ENCODE assay signal across 17 cellular contexts in genomic region chr12:114400925-114401324, GRCh38. TPM values are rescaled to one million over a fixed set of nuclear protein-coding genes. Genes with fewer than 3 reads are reported as not detected.
A peak's percentile ranks its signal among the peaks of the same experiment; 100 is the strongest.
DNase-seq lines count a peak whose midpoint lies in the region; ATAC-seq and TF ChIP-seq lines count a peak whose summit lies in the region.
"Had no signal": no experiment of that assay in that cellular context is flagged by ENCODE, and none has a peak within 500 bp of the region (broad histone marks: within the 10 kb centered on the region; RNA-seq: fewer than 3 reads in every experiment).

No MANE protein-coding gene starts in this region.

- H3K9me3 ChIP-seq in adipocyte (ENCODE audit: control insufficient read depth, low read length) (no peaks in the 10 kb centered on the region), prostate gland (no peaks in the 10 kb centered on the region)
- H3K9me3 ChIP-seq: pancreas had no signal

- WGBS in prostate gland, result 6% methylated on average over 25 of the region's 25 CpGs

- peaks cover 95% of the 10 kb centered on the region for H3K27me3 Mint-ChIP-seq in T-helper 2 cell treated with Interferon-gamma antibody and Interleukin-4, amounts not matched to agents 5 μg/mL and 100 μg/mL, for 36 hours (ENCODE audit: low read depth)

- H3K27me3 ChIP-seq in adipocyte (replicated peaks; ENCODE audit: control insufficient read depth, insufficient read depth, low read length), result no peaks in the 10 kb centered on the region
- peaks cover 53% of the 10 kb centered on the region for H3K27me3 ChIP-seq in prostate gland (replicated peaks; ENCODE audit: insufficient read depth)

- DNase-seq in ELF-1 (ENCODE audit: low read depth, low spot score) (peak; percentile 49), adipocyte (ENCODE audit: low read depth) (no peak), left ventricle myocardium superior (peak; percentile 66), prostate gland (ENCODE audit: low spot score) (no peak), globus pallidus (ENCODE audit: low spot score) (no peak), SW 1271 (lab: John Stamatoyannopoulos, UW) (no peak)
- no peak for DNase-seq in T-helper 2 cell treated with Interferon-gamma antibody and Interleukin-4, amounts not matched to agents 5 μg/mL and 100 μg/mL, for 36 hours (ENCODE audit: low spot score)
- DNase-seq: activated CD8-positive, alpha-beta memory T cell treated with anti-CD3 and anti-CD28 coated beads, Interleukin-2, amount 50 U/mL, for 48 hours; DMS53; NCI-H1092 treated with DMSO at 0.1 percent for 48 hours; pancreas had no signal

- H3K36me3 Mint-ChIP-seq in T-helper 2 cell treated with Interferon-gamma antibody and Interleukin-4, amounts not matched to agents 5 μg/mL and 100 μg/mL, for 36 hours (ENCODE audit: low read depth), result no peaks in the 10 kb centered on the region

- H3K4me3 ChIP-seq in adipocyte (ENCODE audit: low read length), result peak overlapping the region; percentile 67
- no peak overlapping the region for H3K4me3 ChIP-seq in prostate gland
- H3K4me3 ChIP-seq: BLaER1, GM12878, pancreas had no signal

- no peak for TF ChIP-seq POLR2A in prostate gland (IDR thresholded peaks at IDR 0.05)

- peak; percentile 39 for ATAC-seq in left ventricle myocardium superior
- ATAC-seq in HG03378 (IDR thresholded peaks at IDR 0.05; ENCODE audit: unreplicated experiment), result no peak
- ATAC-seq: activated naive CD4-positive, alpha-beta T cell treated with anti-CD3 and anti-CD28 coated beads, Interleukin-2, amount 50 U/mL, for 72 hours; GM12878; pancreas had no signal

- H3K36me3 ChIP-seq in adipocyte (ENCODE audit: control insufficient read depth, insufficient read depth, low read length, severe bottlenecking) (no peaks in the 10 kb centered on the region), prostate gland (no peaks in the 10 kb centered on the region)
- H3K36me3 ChIP-seq: BLaER1, pancreas had no signal

- peak overlapping the region; percentile 26 to 70 for H3K27ac ChIP-seq in prostate gland
- H3K27ac ChIP-seq: BLaER1, pancreas had no signal

- H3K4me1 ChIP-seq in adipocyte (ENCODE audit: control insufficient read depth, insufficient read depth, low read length) (peaks cover 13% of the 10 kb centered on the region), prostate gland (replicated peaks) (no peaks in the 10 kb centered on the region)
- H3K4me1 ChIP-seq: BLaER1, pancreas had no signal

- H3K4me3 Mint-ChIP-seq in T-helper 2 cell treated with Interferon-gamma antibody and Interleukin-4, amounts not matched to agents 5 μg/mL and 100 μg/mL, for 36 hours, result no peak overlapping the region
- H3K4me3 Mint-ChIP-seq: central memory CD8-positive, alpha-beta T cell had no signal

- H3K9ac ChIP-seq in adipocyte (ENCODE audit: low read length), result peak overlapping the region; percentile 65
- H3K9ac ChIP-seq: BLaER1 had no signal

- intact Hi-C loops in left ventricle myocardium superior (cut with micrococcal nuclease), result no loop called here
- intact Hi-C loops in prostate gland (cut with DNase I), result loop anchor here (5.0 kb wide), 1 partner anchor 1356 kb away; no protein-coding TSS in a partner anchor

- H3K4me1 Mint-ChIP-seq in T-helper 2 cell treated with Interferon-gamma antibody and Interleukin-4, amounts not matched to agents 5 μg/mL and 100 μg/mL, for 36 hours (ENCODE audit: low read depth), result no peaks in the 10 kb centered on the region
- H3K4me1 Mint-ChIP-seq: central memory CD8-positive, alpha-beta T cell had no signal

- no peak for TF ChIP-seq CTCF in prostate gland (IDR thresholded peaks at IDR 0.05)

- no peak overlapping the region for H3K27ac Mint-ChIP-seq in T-helper 2 cell treated with Interferon-gamma antibody and Interleukin-4, amounts not matched to agents 5 μg/mL and 100 μg/mL, for 36 hours
- H3K27ac Mint-ChIP-seq: activated naive CD4-positive, alpha-beta T cell treated with anti-CD3 and anti-CD28 coated beads, Interleukin-2, amount 50 U/mL, for 72 hours had no signal

- H3K9me3 Mint-ChIP-seq in T-helper 2 cell treated with Interferon-gamma antibody and Interleukin-4, amounts not matched to agents 5 μg/mL and 100 μg/mL, for 36 hours, result no peaks in the 10 kb centered on the region
- H3K9me3 Mint-ChIP-seq: activated naive CD4-positive, alpha-beta T cell treated with anti-CD3 and anti-CD28 coated beads, Interleukin-2, amount 50 U/mL, for 72 hours; central memory CD8-positive, alpha-beta T cell had no signal

RNA-seq across cellular contexts. Expression of gene TBX5, which starts 5.0 kb away (rescaled TPM):
- 73.5 TPM for total RNA-seq in left ventricle myocardium superior
- 1 to 10 TPM in 1 of 2 donors, under 1 TPM in 1; 0.34 to 4.9 TPM for total RNA-seq in prostate gland
- total RNA-seq: activated naive CD4-positive, alpha-beta T cell treated with anti-CD3 and anti-CD28 coated beads, Interleukin-2, amount 50 U/mL, for 72 hours; endothelial cell of umbilical vein; GM12878; pancreas had no signal

Comparison
In these comparisons a context has a peak if more than half of its experiments do, and no peak if none do; other contexts are left out.
1. DNase-seq: peak in ELF-1 (single experiment) and left ventricle myocardium superior (single experiment); none in adipocyte (single experiment), prostate gland (single experiment), globus pallidus (single experiment), SW 1271 (0 of 2) and T-helper 2 cell treated with Interferon-gamma antibody and Interleukin-4, amounts not matched to agents 5 μg/mL and 100 μg/mL, for 36 hours (single experiment).
2. RNA of gene TBX5, which starts 5.0 kb away (total RNA-seq): 73.5 TPM in left ventricle myocardium superior (single experiment); 0.34 to 4.9 TPM in prostate gland; every median in the first group is over 10 times any median in the second.